In the genomic region with DNA sequence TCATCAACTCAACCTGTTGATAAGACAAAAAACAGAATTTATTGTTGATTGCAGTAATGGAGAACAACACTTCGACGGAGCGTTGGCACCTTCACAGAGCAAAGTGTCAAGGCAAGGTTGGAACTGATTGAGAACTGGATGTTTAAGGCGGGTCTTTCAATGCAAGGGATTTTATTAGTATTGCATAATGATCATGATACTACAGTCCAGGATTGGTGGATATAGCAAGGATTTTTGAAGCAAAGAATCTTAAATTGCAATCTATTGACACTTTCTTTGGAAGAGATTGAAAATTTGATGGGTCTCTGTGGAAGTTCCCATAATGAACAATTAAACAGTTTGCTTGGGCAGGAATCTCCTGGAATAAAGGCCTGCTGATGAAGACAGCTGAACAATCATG, we compare ENCODE assay signal across 1 cellular context.
TF ChIP-seq lines count a peak whose summit lies in the region.

No MANE protein-coding gene starts in this region.

TF ChIP-seq in GM23338, 12 proteins besides CTCF, POLR2A, EP300 and RAD21 (continued from another document):
- TF ChIP-seq, protein P1, sequence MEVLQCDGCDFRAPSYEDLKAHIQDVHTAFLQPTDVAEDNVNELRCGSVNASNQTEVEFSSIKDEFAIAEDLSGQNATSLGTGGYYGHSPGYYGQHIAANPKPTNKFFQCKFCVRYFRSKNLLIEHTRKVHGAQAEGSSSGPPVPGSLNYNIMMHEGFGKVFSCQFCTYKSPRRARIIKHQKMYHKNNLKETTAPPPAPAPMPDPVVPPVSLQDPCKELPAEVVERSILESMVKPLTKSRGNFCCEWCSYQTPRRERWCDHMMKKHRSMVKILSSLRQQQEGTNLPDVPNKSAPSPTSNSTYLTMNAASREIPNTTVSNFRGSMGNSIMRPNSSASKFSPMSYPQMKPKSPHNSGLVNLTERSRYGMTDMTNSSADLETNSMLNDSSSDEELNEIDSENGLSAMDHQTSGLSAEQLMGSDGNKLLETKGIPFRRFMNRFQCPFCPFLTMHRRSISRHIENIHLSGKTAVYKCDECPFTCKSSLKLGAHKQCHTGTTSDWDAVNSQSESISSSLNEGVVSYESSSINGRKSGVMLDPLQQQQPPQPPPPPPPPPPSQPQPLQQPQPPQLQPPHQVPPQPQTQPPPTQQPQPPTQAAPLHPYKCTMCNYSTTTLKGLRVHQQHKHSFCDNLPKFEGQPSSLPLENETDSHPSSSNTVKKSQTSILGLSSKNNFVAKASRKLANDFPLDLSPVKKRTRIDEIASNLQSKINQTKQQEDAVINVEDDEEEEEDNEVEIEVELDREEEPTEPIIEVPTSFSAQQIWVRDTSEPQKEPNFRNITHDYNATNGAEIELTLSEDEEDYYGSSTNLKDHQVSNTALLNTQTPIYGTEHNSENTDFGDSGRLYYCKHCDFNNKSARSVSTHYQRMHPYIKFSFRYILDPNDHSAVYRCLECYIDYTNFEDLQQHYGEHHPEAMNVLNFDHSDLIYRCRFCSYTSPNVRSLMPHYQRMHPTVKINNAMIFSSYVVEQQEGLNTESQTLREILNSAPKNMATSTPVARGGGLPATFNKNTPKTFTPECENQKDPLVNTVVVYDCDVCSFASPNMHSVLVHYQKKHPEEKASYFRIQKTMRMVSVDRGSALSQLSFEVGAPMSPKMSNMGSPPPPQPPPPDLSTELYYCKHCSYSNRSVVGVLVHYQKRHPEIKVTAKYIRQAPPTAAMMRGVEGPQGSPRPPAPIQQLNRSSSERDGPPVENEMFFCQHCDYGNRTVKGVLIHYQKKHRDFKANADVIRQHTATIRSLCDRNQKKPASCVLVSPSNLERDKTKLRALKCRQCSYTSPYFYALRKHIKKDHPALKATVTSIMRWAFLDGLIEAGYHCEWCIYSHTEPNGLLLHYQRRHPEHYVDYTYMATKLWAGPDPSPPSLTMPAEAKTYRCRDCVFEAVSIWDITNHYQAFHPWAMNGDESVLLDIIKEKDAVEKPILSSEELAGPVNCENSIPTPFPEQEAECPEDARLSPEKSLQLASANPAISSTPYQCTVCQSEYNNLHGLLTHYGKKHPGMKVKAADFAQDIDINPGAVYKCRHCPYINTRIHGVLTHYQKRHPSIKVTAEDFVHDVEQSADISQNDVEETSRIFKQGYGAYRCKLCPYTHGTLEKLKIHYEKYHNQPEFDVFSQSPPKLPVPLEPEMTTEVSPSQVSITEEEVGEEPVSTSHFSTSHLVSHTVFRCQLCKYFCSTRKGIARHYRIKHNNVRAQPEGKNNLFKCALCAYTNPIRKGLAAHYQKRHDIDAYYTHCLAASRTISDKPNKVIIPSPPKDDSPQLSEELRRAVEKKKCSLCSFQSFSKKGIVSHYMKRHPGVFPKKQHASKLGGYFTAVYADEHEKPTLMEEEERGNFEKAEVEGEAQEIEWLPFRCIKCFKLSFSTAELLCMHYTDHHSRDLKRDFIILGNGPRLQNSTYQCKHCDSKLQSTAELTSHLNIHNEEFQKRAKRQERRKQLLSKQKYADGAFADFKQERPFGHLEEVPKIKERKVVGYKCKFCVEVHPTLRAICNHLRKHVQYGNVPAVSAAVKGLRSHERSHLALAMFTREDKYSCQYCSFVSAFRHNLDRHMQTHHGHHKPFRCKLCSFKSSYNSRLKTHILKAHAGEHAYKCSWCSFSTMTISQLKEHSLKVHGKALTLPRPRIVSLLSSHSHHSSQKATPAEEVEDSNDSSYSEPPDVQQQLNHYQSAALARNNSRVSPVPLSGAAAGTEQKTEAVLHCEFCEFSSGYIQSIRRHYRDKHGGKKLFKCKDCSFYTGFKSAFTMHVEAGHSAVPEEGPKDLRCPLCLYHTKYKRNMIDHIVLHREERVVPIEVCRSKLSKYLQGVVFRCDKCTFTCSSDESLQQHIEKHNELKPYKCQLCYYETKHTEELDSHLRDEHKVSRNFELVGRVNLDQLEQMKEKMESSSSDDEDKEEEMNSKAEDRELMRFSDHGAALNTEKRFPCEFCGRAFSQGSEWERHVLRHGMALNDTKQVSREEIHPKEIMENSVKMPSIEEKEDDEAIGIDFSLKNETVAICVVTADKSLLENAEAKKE (CRISPR knock-in tag; IDR thresholded peaks at IDR 0.05): no peak
- no peak for TF ChIP-seq ZNF114 (CRISPR knock-in tag; IDR thresholded peaks at IDR 0.05)
- TF ChIP-seq ZNF331 (CRISPR knock-in tag; IDR thresholded peaks at IDR 0.05; ENCODE audit: low read depth): no peak
- TF ChIP-seq, protein P2, sequence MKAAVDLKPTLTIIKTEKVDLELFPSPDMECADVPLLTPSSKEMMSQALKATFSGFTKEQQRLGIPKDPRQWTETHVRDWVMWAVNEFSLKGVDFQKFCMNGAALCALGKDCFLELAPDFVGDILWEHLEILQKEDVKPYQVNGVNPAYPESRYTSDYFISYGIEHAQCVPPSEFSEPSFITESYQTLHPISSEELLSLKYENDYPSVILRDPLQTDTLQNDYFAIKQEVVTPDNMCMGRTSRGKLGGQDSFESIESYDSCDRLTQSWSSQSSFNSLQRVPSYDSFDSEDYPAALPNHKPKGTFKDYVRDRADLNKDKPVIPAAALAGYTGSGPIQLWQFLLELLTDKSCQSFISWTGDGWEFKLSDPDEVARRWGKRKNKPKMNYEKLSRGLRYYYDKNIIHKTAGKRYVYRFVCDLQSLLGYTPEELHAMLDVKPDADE (IDR thresholded peaks at IDR 0.05): no peak
- TF ChIP-seq EZH2 (IDR thresholded peaks at IDR 0.05; ENCODE audit: low read depth, unreplicated experiment): no peak
- no peak for TF ChIP-seq EZH2phosphoT487 (IDR thresholded peaks at IDR 0.05; ENCODE audit: unreplicated experiment)
- no peak for TF ChIP-seq NANOG (IDR thresholded peaks at IDR 0.05; ENCODE audit: borderline replicate concordance)
- no peak for TF ChIP-seq POLR2AphosphoS5 (IDR thresholded peaks at IDR 0.05; ENCODE audit: low read depth)
- TF ChIP-seq JUNB (IDR thresholded peaks at IDR 0.05; ENCODE audit: unreplicated experiment): no peak
TF ChIP-seq in GM23338: peak in this region for 0.
